Comparison of ENCODE assay signal across 8 cellular contexts in the genomic region with DNA sequence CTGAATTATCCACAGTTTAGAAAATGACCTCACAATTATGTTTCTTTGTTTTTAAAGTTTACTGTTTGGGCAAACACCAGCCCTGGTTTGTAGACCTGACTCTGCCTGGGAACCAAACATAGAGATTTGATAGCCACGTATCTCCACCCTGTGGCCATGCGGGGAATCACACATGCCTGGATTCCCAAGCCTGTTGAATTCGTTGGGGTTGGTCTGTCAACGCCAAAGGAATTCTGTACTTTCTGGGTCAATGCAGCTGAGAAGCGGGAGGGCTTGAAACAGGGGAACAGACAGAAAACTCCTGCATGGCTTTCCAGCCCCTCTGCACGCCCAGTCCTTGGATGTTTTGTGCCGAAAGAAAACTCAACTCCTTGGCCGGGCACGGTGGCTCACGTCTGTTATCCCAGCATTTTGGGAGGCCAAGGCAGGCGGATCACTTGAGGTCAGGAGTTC. TPM values are rescaled to one million over a fixed set of nuclear protein-coding genes. Genes with fewer than 3 reads are reported as not detected.
DNase-seq lines count a peak whose midpoint lies in the region; ATAC-seq, FAIRE-seq and TF ChIP-seq lines count a peak whose summit lies in the region.

No MANE protein-coding gene starts in this region.

- peak; percentile 96 for FAIRE-seq in GM18507 (lab: Jason Lieb, UNC)
- peak; percentile 39 for FAIRE-seq in kidney (lab: Jason Lieb, UNC)

- H3K4me3 ChIP-seq in AG04450 (ENCODE audit: low read depth, low read length) (no peak overlapping the region), kidney (ENCODE audit: low read length in 2 of 2) (no peak overlapping the region)

- no peaks in the 10 kb centered on the region for H3K9me3 Mint-ChIP-seq in activated B cell treated with CpG ODN at 0.5 μM for 24 hours
- H3K9me3 Mint-ChIP-seq in central memory CD8-positive, alpha-beta T cell: no peaks in the 10 kb centered on the region

- POLR2A ChIA-PET in AG04450 (lab: Yijun Ruan, JAX) (no interaction called here), activated B cell treated with CpG ODN at 0.5 μM for 24 hours (lab: Charles Lee) (no interaction called here)

- TF ChIP-seq CTCF in AG04450 (IDR thresholded peaks at IDR 0.05; ENCODE audit: low read depth, low read length): peak; percentile 86
- peak; percentile 62 for TF ChIP-seq CTCF in activated B cell treated with CpG ODN at 0.5 μM for 24 hours (IDR thresholded peaks at IDR 0.05)
- TF ChIP-seq CTCF in kidney (IDR thresholded peaks at IDR 0.05; ENCODE audit: borderline replicate concordance, extremely low read depth, insufficient read depth): peak; percentile 90

- H3K36me3 ChIP-seq in kidney (ENCODE audit: control insufficient read depth in 1 of 2, insufficient read depth in 2 of 2, low read length in 2 of 2): no peaks in the 10 kb centered on the region

- H3K27me3 Mint-ChIP-seq in activated B cell treated with CpG ODN at 0.5 μM for 24 hours: peaks cover 3% of the 10 kb centered on the region
- H3K27me3 Mint-ChIP-seq in central memory CD8-positive, alpha-beta T cell: no peaks in the 10 kb centered on the region

- CTCF ChIA-PET in AG04450 (lab: Charles Lee) (interaction anchor here (0.7 to 1.9 kb wide), 2 partner anchors 114 to 414 kb away, joined by 3 to 6 read pairs; no protein-coding TSS in a partner anchor), activated B cell treated with CpG ODN at 0.5 μM for 24 hours (lab: Charles Lee) (interaction anchor here (1.0 to 2.0 kb wide), 3 partner anchors 114 to 126 kb away, joined by 3 to 5 read pairs (median 5); a partner anchor contains a TSS)

- ATAC-seq in activated B cell treated with CpG ODN at 0.5 μM for 24 hours (ENCODE audit: low read depth) (peak; percentile 75), GM18907 (IDR thresholded peaks at IDR 0.05; ENCODE audit: unreplicated experiment) (no peak)
- ATAC-seq in central memory CD8-positive, alpha-beta T cell (replicated peaks; ENCODE audit: extremely low read depth, poor library complexity, severe bottlenecking): peak; percentile 36

- no peaks in the 10 kb centered on the region for H3K36me3 Mint-ChIP-seq in activated B cell treated with CpG ODN at 0.5 μM for 24 hours (ENCODE audit: low read depth)
- peaks cover 2% of the 10 kb centered on the region for H3K36me3 Mint-ChIP-seq in central memory CD8-positive, alpha-beta T cell (ENCODE audit: insufficient read depth)

- no peak overlapping the region for H3K9ac ChIP-seq in kidney (ENCODE audit: low read length in 2 of 2)

- H3K4me1 ChIP-seq in kidney (ENCODE audit: control insufficient read depth in 1 of 2, insufficient read depth in 1 of 2, low read depth in 1 of 2, low read length in 2 of 2): no peaks in the 10 kb centered on the region

- no peak overlapping the region for H3K27ac Mint-ChIP-seq in activated B cell treated with CpG ODN at 0.5 μM for 24 hours
- H3K27ac Mint-ChIP-seq in central memory CD8-positive, alpha-beta T cell (ENCODE audit: low read depth): no peak overlapping the region

- H3K4me3 Mint-ChIP-seq in activated B cell treated with CpG ODN at 0.5 μM for 24 hours: no peak overlapping the region
- H3K4me3 Mint-ChIP-seq in central memory CD8-positive, alpha-beta T cell: no peak overlapping the region

- no peaks in the 10 kb centered on the region for H3K9me3 ChIP-seq in AG04450 (ENCODE audit: control insufficient read depth, insufficient read depth, low read length)
- no peaks in the 10 kb centered on the region for H3K9me3 ChIP-seq in kidney (ENCODE audit: control insufficient read depth in 1 of 2, low read length in 2 of 2)

- intact Hi-C loops in activated B cell treated with CpG ODN at 0.5 μM for 24 hours (cut with micrococcal nuclease) (loop anchor here (1.0 to 2.0 kb wide), 4 partner anchors 36 to 125 kb away; no protein-coding TSS in a partner anchor), kidney (cut with DNase I) (no loop called here)

- no peak for DNase-seq in AG04450 (ENCODE audit: low read depth, low spot score)
- peak; percentile 52 for DNase-seq in GM18507 (ENCODE audit: extremely low spot score, insufficient read length, low read depth)
- DNase-seq in NCI-H2171 (lab: John Stamatoyannopoulos, UW): peak; percentile 41
- DNase-seq in activated B cell treated with CpG ODN at 0.5 μM for 24 hours: peak; percentile 42
- DNase-seq in central memory CD8-positive, alpha-beta T cell (ENCODE audit: low spot score in 2 of 2): peak; percentile 55 to 59
- no peak for DNase-seq in kidney
- DNase-seq in stimulated activated CD4-positive, alpha-beta T cell treated with anti-CD3 and anti-CD28 coated beads, Interleukin-1b, Interleukin-23, amount 100 ng/mL, for 4 hours (ENCODE audit: low read depth in 2 of 2): peak; percentile 55 to 57

- no peaks in the 10 kb centered on the region for H3K27me3 ChIP-seq in AG04450 (ENCODE audit: control insufficient read depth, insufficient read depth, low read length)

- H3K27ac ChIP-seq in AG04450 (ENCODE audit: low read depth, low read length) (no peak overlapping the region), kidney (ENCODE audit: low read depth in 2 of 2, low read length in 2 of 2) (no peak overlapping the region)

- H3K4me1 Mint-ChIP-seq in activated B cell treated with CpG ODN at 0.5 μM for 24 hours: no peaks in the 10 kb centered on the region
- peaks cover 36% of the 10 kb centered on the region for H3K4me1 Mint-ChIP-seq in central memory CD8-positive, alpha-beta T cell

RNA-seq across cellular contexts. Expression of a gene that starts 27.0 kb away (rescaled TPM):
- polyA plus RNA-seq in AG04450 (2011; rRNA removed) (not detected in 2 replicates), kidney (ENCODE audit: insufficient read depth, low read depth, low replicate concordance) (3.1 TPM)
- not detected in 2 replicates for polyA minus RNA-seq in AG04450 (2011; rRNA and poly(A)+ RNA removed)
- total RNA-seq in activated B cell treated with CpG ODN at 0.5 μM for 24 hours (0.34 and 0.71 TPM in 2 replicates), kidney (8.2 TPM)

RNA-seq across cellular contexts. Expression of a gene that starts 37.9 kb away (rescaled TPM):
- polyA plus RNA-seq in AG04450 (2011; rRNA removed) (not detected in 2 replicates), kidney (ENCODE audit: insufficient read depth, low read depth, low replicate concordance) (not detected)
- polyA minus RNA-seq in AG04450 (2011; rRNA and poly(A)+ RNA removed): not detected in 2 replicates
- total RNA-seq in activated B cell treated with CpG ODN at 0.5 μM for 24 hours (not detected in 2 replicates), kidney (0.91 TPM)

RNA-seq across cellular contexts. Expression of a gene that starts 52.5 kb away (rescaled TPM):
- not detected in 2 replicates for polyA plus RNA-seq in AG04450 (2011; rRNA removed)
- not detected in 2 replicates for polyA minus RNA-seq in AG04450 (2011; rRNA and poly(A)+ RNA removed)
- total RNA-seq in activated B cell treated with CpG ODN at 0.5 μM for 24 hours: 0.16 and 0.17 TPM in 2 replicates
- total RNA-seq in kidney: 4.2 TPM
- polyA plus RNA-seq in kidney (ENCODE audit: insufficient read depth, low read depth, low replicate concordance): 0.34 TPM

Comparison
In these comparisons a context has a peak if more than half of its experiments do, and no peak if none do; other contexts are left out.
1. DNase-seq: peak in GM18507 (single experiment), NCI-H2171 (single experiment), activated B cell treated with CpG ODN at 0.5 μM for 24 hours (single experiment), central memory CD8-positive, alpha-beta T cell (2 of 2) and stimulated activated CD4-positive, alpha-beta T cell treated with anti-CD3 and anti-CD28 coated beads, Interleukin-1b, Interleukin-23, amount 100 ng/mL, for 4 hours (2 of 2); none in AG04450 (single experiment) and kidney (single experiment).
2. Peak in every context shown above with its lines, with median percentiles within 50 percentile points of each other: CTCF ChIP-seq.